8 cellular contexts compared by ENCODE assay signal in the genomic region with DNA sequence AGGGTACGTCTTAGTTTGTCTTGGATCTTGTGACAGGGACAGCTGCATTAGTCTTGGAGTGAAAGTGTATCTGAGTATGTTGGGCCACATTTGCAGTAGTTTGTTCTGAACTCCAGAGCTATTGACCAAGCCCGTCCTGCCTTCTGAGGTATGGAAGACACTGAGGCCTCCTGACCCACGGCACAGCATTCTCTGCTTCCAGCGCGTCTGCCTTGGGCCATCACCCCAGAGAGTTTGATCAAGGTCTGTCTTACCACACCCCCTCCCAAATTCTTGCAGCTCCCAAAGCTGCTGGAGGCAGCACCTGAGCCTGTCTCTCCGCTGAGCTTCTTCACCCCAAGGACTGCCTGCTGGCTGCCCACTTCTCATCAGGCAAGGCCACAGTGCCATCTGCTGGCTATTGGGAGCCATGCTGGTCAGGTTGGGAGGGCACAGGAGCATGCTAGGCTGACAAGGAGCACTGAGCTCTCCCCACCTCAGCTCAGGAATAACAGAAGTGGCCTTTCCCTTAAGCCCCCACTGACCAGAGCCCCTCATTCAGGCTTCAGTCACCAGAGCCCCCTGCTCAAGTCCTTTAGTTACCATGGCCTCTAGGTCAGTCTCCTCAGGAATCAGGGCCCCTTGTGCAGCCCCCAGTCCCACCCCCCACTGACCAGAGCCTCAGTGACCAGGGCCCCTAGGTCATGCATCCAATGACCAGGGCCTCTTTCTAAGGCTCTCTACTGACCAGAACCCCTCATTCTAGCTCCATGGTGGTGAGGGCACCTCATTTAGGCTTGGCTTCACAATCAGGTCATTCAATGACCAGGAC. TPM values are rescaled to one million over a fixed set of nuclear protein-coding genes. Genes with fewer than 3 reads are reported as not detected.
DNase-seq lines count a peak whose midpoint lies in the region; ATAC-seq lines count a peak whose summit lies in the region.

No MANE protein-coding gene starts in this region.

- intact Hi-C loops in left colon (cut with DNase I, micrococcal nuclease): loop anchor here in 1 of 2 donors (5.0 kb wide), 1 partner anchor 341 kb away; no protein-coding TSS in a partner anchor

- H3K9me3 Mint-ChIP-seq in central memory CD8-positive, alpha-beta T cell: no peaks in the 10 kb centered on the region

- H3K4me3 Mint-ChIP-seq in central memory CD8-positive, alpha-beta T cell: no peak overlapping the region

- H3K4me1 Mint-ChIP-seq in central memory CD8-positive, alpha-beta T cell: no peaks in the 10 kb centered on the region

- DNase-seq in 8988T (peak; percentile 79), NCI-H2171 treated with DMSO at 0.1 percent for 48 hours (lab: John Stamatoyannopoulos, UW) (peak; percentile 34), left colon (peak; percentile 63 to 76)
- DNase-seq in activated CD4-positive, CD25-positive, alpha-beta regulatory T cell treated with anti-CD3 and anti-CD28 coated beads, Interleukin-2, amount 50 U/mL, for 16 hours (ENCODE audit: low read depth, low spot score): peak; percentile 40
- DNase-seq in central memory CD8-positive, alpha-beta T cell (ENCODE audit: low spot score in 2 of 2): peak; percentile 34 to 41
- peak; percentile 66 to 74 for DNase-seq in stimulated activated CD4-positive, alpha-beta T cell treated with anti-CD3 and anti-CD28 coated beads, Interleukin-2, amount 100 ng/mL, for 48 hours

- peak; percentile 71 for ATAC-seq in GM18499 (IDR thresholded peaks at IDR 0.05; ENCODE audit: insufficient read depth, unreplicated experiment)
- peak; percentile 74 for ATAC-seq in HG02943 (IDR thresholded peaks at IDR 0.05; ENCODE audit: low read depth, unreplicated experiment)
- peak; percentile 79 for ATAC-seq in central memory CD8-positive, alpha-beta T cell (replicated peaks; ENCODE audit: extremely low read depth, poor library complexity, severe bottlenecking)
- ATAC-seq in left colon: peak; percentile 91

- no peaks in the 10 kb centered on the region for H3K27me3 Mint-ChIP-seq in central memory CD8-positive, alpha-beta T cell

- H3K36me3 Mint-ChIP-seq in central memory CD8-positive, alpha-beta T cell (ENCODE audit: insufficient read depth): no peaks in the 10 kb centered on the region

- no peak overlapping the region for H3K27ac Mint-ChIP-seq in central memory CD8-positive, alpha-beta T cell (ENCODE audit: low read depth)

RNA-seq across cellular contexts. Expression of a gene that starts 27.2 kb away (rescaled TPM):
- 100 to 1,000 TPM in 1 of 2 donors, 10 to 100 TPM in 1; 50.8 to 136 TPM for total RNA-seq in left colon

RNA-seq across cellular contexts. Expression of a gene that starts 42.8 kb away (rescaled TPM):
- total RNA-seq in left colon: 10 to 100 TPM in 1 of 2 donors, 1 to 10 TPM in 1; 4.6 to 22.4 TPM

RNA-seq across cellular contexts. Expression of a gene that starts 55.8 kb away (rescaled TPM):
- total RNA-seq in left colon: 10 to 100 TPM in 1 of 2 donors, 1 to 10 TPM in 1; 5.2 to 11.2 TPM

Comparison
In these comparisons a context has a peak if more than half of its experiments do, and no peak if none do; other contexts are left out.
1. Peak in every context shown above with its lines: DNase-seq and ATAC-seq.